In the genomic region with DNA sequence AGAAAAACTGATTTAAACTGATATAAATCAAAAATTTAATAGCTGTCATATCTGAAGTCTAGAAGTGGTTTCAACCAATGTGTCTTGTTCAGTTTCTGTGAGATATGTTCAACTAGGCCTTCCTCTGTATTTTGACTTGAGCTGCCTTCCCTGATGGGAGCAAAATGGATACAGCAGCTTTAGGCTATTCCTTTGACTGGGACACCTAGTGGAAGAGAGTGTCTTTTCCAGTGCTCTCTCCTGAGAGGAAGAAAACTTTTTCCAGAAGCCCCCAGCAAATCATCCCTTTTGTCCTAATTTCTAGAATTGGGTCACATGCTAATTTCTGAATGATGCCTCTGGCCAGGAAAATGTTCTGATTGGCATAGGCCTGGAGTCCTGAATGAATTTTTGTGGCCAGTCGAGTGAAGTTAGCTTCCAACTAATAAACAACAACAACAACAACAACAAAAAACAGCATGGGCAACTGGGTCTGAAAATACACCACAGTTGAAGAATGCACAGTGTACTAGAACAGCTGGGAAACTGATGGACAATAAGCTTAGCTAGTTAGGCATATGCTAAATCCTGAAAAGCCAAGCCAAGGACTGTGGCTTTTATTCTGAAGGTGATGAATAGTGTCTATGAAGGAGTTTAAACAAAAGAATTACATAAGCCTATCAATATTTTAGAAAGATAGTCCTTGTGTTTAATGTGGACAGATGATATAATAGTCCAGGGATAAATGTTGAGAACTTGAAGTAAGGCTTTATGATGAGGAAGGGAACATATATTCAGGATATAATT, we compare ENCODE assay signal across 16 cellular contexts.
"Had no signal": no experiment of that assay in that cellular context is flagged by ENCODE, and none has a peak within 500 bp of the region (broad histone marks: within the 10 kb centered on the region; RNA-seq: fewer than 3 reads in every experiment).

No MANE protein-coding gene starts in this region.

- H3K36me3 ChIP-seq: adrenal gland, gastrocnemius medialis, heart right ventricle had no signal

- H3K27me3 Mint-ChIP-seq: activated CD4-positive, alpha-beta memory T cell treated with anti-CD3 and anti-CD28 coated beads for 36 hours; activated CD8-positive, alpha-beta memory T cell treated with anti-CD3 and anti-CD28 coated beads, Interleukin-2, amount 10 ng/mL, durations not matched to agents 7 days and 5 days; activated naive CD4-positive, alpha-beta T cell treated with anti-CD3 and anti-CD28 coated beads, Interleukin-2, amount 50 U/mL, for 24 hours; activated T-cell treated with anti-CD3 and anti-CD28 coated beads, Interleukin-2, amount 50 U/mL, for 24 hours; central memory CD8-positive, alpha-beta T cell had no signal

- H3K4me3 Mint-ChIP-seq: activated CD4-positive, alpha-beta memory T cell treated with anti-CD3 and anti-CD28 coated beads for 36 hours; activated CD8-positive, alpha-beta memory T cell treated with anti-CD3 and anti-CD28 coated beads, Interleukin-2, amount 10 ng/mL, durations not matched to agents 7 days and 5 days; activated naive CD4-positive, alpha-beta T cell treated with anti-CD3 and anti-CD28 coated beads, Interleukin-2, amount 50 U/mL, for 24 hours; activated T-cell treated with anti-CD3 and anti-CD28 coated beads, Interleukin-2, amount 50 U/mL, for 24 hours; central memory CD8-positive, alpha-beta T cell; naive B cell; stimulated activated effector memory CD8-positive, alpha-beta T cell treated with anti-CD3 and anti-CD28 coated beads, Interleukin-12 subunit alpha, Interleukin-12 subunit beta, amount 100 ng/mL, for 72 hours had no signal

- H3K4me1 ChIP-seq: adrenal gland, body of pancreas, gastrocnemius medialis had no signal

- H3K4me1 Mint-ChIP-seq: activated CD8-positive, alpha-beta memory T cell treated with anti-CD3 and anti-CD28 coated beads, Interleukin-2, amount 10 ng/mL, durations not matched to agents 7 days and 5 days; activated naive CD4-positive, alpha-beta T cell treated with anti-CD3 and anti-CD28 coated beads, Interleukin-2, amount 50 U/mL, for 24 hours; central memory CD8-positive, alpha-beta T cell; naive B cell; stimulated activated effector memory CD8-positive, alpha-beta T cell treated with anti-CD3 and anti-CD28 coated beads, Interleukin-12 subunit alpha, Interleukin-12 subunit beta, amount 100 ng/mL, for 72 hours had no signal

- H3K27ac ChIP-seq: adrenal gland, body of pancreas, gastrocnemius medialis, heart right ventricle had no signal

- H3K27me3 ChIP-seq: adrenal gland, body of pancreas, gastrocnemius medialis, heart right ventricle had no signal

- ATAC-seq: activated CD8-positive, alpha-beta memory T cell treated with anti-CD3 and anti-CD28 coated beads, Interleukin-2, amount 10 ng/mL, durations not matched to agents 7 days and 5 days; body of pancreas; gastrocnemius medialis; heart right ventricle; stimulated activated effector memory CD8-positive, alpha-beta T cell treated with anti-CD3 and anti-CD28 coated beads, Interleukin-12 subunit alpha, Interleukin-12 subunit beta, amount 100 ng/mL, for 72 hours had no signal

- H3K4me3 ChIP-seq: adrenal gland, body of pancreas, gastrocnemius medialis, heart right ventricle had no signal

- DNase-seq: activated CD4-positive, alpha-beta memory T cell treated with anti-CD3 and anti-CD28 coated beads for 36 hours; activated CD8-positive, alpha-beta memory T cell treated with anti-CD3 and anti-CD28 coated beads, Interleukin-2, amount 10 ng/mL, durations not matched to agents 7 days and 5 days; activated T-cell treated with anti-CD3 and anti-CD28 coated beads, Interleukin-2, amount 50 U/mL, for 24 hours; adrenal gland; body of pancreas; effector CD8-positive, alpha-beta T cell; gastrocnemius medialis; heart right ventricle; mammary epithelial cell; naive B cell; stimulated activated CD4-positive, alpha-beta T cell treated with anti-CD3 and anti-CD28 coated beads, Interleukin-1b, Interleukin-23, amount 100 ng/mL, for 48 hours; T-helper 1 cell; T1000 had no signal

- H3K36me3 Mint-ChIP-seq: activated CD4-positive, alpha-beta memory T cell treated with anti-CD3 and anti-CD28 coated beads for 36 hours; activated CD8-positive, alpha-beta memory T cell treated with anti-CD3 and anti-CD28 coated beads, Interleukin-2, amount 10 ng/mL, durations not matched to agents 7 days and 5 days; activated naive CD4-positive, alpha-beta T cell treated with anti-CD3 and anti-CD28 coated beads, Interleukin-2, amount 50 U/mL, for 24 hours; naive B cell; stimulated activated effector memory CD8-positive, alpha-beta T cell treated with anti-CD3 and anti-CD28 coated beads, Interleukin-12 subunit alpha, Interleukin-12 subunit beta, amount 100 ng/mL, for 72 hours had no signal

- H3K27ac Mint-ChIP-seq: activated CD4-positive, alpha-beta memory T cell treated with anti-CD3 and anti-CD28 coated beads for 36 hours; activated CD8-positive, alpha-beta memory T cell treated with anti-CD3 and anti-CD28 coated beads, Interleukin-2, amount 10 ng/mL, durations not matched to agents 7 days and 5 days; activated naive CD4-positive, alpha-beta T cell treated with anti-CD3 and anti-CD28 coated beads, Interleukin-2, amount 50 U/mL, for 24 hours; activated T-cell treated with anti-CD3 and anti-CD28 coated beads, Interleukin-2, amount 50 U/mL, for 24 hours; stimulated activated effector memory CD8-positive, alpha-beta T cell treated with anti-CD3 and anti-CD28 coated beads, Interleukin-12 subunit alpha, Interleukin-12 subunit beta, amount 100 ng/mL, for 72 hours had no signal
